9 cellular contexts compared by ENCODE assay signal in genomic region chr11:1335264-1335810, GRCh38. TPM values are rescaled to one million over a fixed set of nuclear protein-coding genes. Genes with fewer than 3 reads are reported as not detected.
DNase-seq lines count a peak whose midpoint lies in the region; ATAC-seq and TF ChIP-seq lines count a peak whose summit lies in the region.
"Had no signal": no experiment of that assay in that cellular context is flagged by ENCODE, and none has a peak within 500 bp of the region (broad histone marks: within the 10 kb centered on the region; RNA-seq: fewer than 3 reads in every experiment).

No MANE protein-coding gene starts in this region.

- H3K9ac ChIP-seq in BLaER1: peak overlapping the region; percentile 73
- peak overlapping the region; percentile 71; the same call in 1 of the 2 replicates for H3K9ac ChIP-seq in KMS-11

- intact Hi-C loops in natural killer cell (cut with micrococcal nuclease): loop anchor here (10.0 kb wide), 1 partner anchor 49 kb away; the partner anchor contains the start of gene BRSK2

- H3K27me3 Mint-ChIP-seq in natural killer cell (ENCODE audit: low read depth in 2 of 2): peaks cover 0 to 6% of the 10 kb centered on the region in 2 donors

- no peak for ATAC-seq in natural killer cell

- no peak for TF ChIP-seq CTCF in KMS-11 (conservative IDR thresholded peaks at IDR 0.05; ENCODE audit: low read depth, low read length)
- no peak for TF ChIP-seq CTCF in coronary artery (IDR thresholded peaks at IDR 0.05)
- no peak for TF ChIP-seq CTCF in natural killer cell (IDR thresholded peaks at IDR 0.05)

- no peaks in the 10 kb centered on the region for H3K36me3 Mint-ChIP-seq in natural killer cell

- H3K4me3 Mint-ChIP-seq in natural killer cell: peak overlapping the region; percentile 79

- peak overlapping the region; percentile 65 for H3K4me3 ChIP-seq in BLaER1
- peak overlapping the region; percentile 44 for H3K4me3 ChIP-seq in KMS-11 (IDR thresholded peaks at IDR 0.05; ENCODE audit: insufficient read depth, low read depth, low read length)
- H3K4me3 ChIP-seq in coronary artery: peak overlapping the region; percentile 74
- H3K4me3 ChIP-seq: SJCRH30 had no signal

- peak overlapping the region in 1 of 2 donors; percentile 44 for H3K27ac Mint-ChIP-seq in natural killer cell

- H3K4me1 Mint-ChIP-seq in natural killer cell: peaks cover 12 to 23% of the 10 kb centered on the region in 2 donors

- peaks cover 24% of the 10 kb centered on the region for H3K4me1 ChIP-seq in BLaER1
- H3K4me1 ChIP-seq in KMS-11 (ENCODE audit: low read depth, poor library complexity, severe bottlenecking): peaks cover 15% of the 10 kb centered on the region
- H3K4me1 ChIP-seq: SJCRH30 had no signal

- peaks cover 14% of the 10 kb centered on the region; the same call in 1 of the 2 replicates for H3K9me3 ChIP-seq in BLaER1
- H3K9me3 ChIP-seq: SJCRH30 had no signal

- H3K36me3 ChIP-seq in BLaER1 (no peaks in the 10 kb centered on the region), KMS-11 (ENCODE audit: insufficient read depth) (no peaks in the 10 kb centered on the region)
- H3K36me3 ChIP-seq: SJCRH30 had no signal

- H2AFZ ChIP-seq in KMS-11 (ENCODE audit: low read depth): peak overlapping the region; percentile 47; the same call in 1 of the 2 replicates

- H3K4me2 ChIP-seq in BLaER1: peak overlapping the region; percentile 89
- H3K4me2 ChIP-seq in KMS-11: peak overlapping the region; percentile 94

- H3K9me3 Mint-ChIP-seq in natural killer cell: peaks cover 3 to 4% of the 10 kb centered on the region in 2 donors

- no peaks in the 10 kb centered on the region for H3K79me2 ChIP-seq in KMS-11 (ENCODE audit: insufficient read depth, low read depth)

- H3K27ac ChIP-seq in BLaER1 (peak overlapping the region; percentile 85), KMS-11 (peak overlapping the region; percentile 83), coronary artery (peak overlapping the region in 1 of 2 donors; percentile 92)
- H3K27ac ChIP-seq: SJCRH30 had no signal

- H4K20me1 ChIP-seq in BLaER1: no peaks in the 10 kb centered on the region
- no peaks in the 10 kb centered on the region for H4K20me1 ChIP-seq in KMS-11 (ENCODE audit: insufficient read depth)

- DNase-seq in coronary artery (ENCODE audit: low spot score): no peak
- DNase-seq in natural killer cell: no peak
- DNase-seq in effector CD4-positive, alpha-beta T cell: no peak
- no peak for DNase-seq in NCI-H446 treated with DMSO at 0.1 percent for 48 hours (lab: John Stamatoyannopoulos, UW)
- no peak for DNase-seq in SHP77 treated with DMSO at 0.1 percent for 48 hours (lab: John Stamatoyannopoulos, UW)
- DNase-seq in SIG-M5 treated with dmso at 0.1 percent for 504 hours (lab: John Stamatoyannopoulos, UW; ENCODE audit: unreplicated experiment): no peak
- DNase-seq: SJCRH30 had no signal

- H3K27me3 ChIP-seq in BLaER1: no peaks in the 10 kb centered on the region
- H3K27me3 ChIP-seq in KMS-11 (ENCODE audit: insufficient read depth, low read depth): no peaks in the 10 kb centered on the region
- H3K27me3 ChIP-seq: SJCRH30 had no signal

RNA-seq across cellular contexts. Expression of gene TOLLIP, which starts 25.9 kb away (rescaled TPM):
- 10 to 100 TPM; 49.3 to 61.8 (median 54.8) TPM for total RNA-seq in natural killer cell

RNA-seq across cellular contexts. Expression of gene BRSK2, which starts 54.4 kb away (rescaled TPM):
- total RNA-seq in natural killer cell: under 1 TPM in 2 of 3 donors, not detected in 1; 0.11 to 0.14 TPM
- total RNA-seq: SJCRH30 had no signal
